ENCODE assay signal across 12 cellular contexts in the genomic region with DNA sequence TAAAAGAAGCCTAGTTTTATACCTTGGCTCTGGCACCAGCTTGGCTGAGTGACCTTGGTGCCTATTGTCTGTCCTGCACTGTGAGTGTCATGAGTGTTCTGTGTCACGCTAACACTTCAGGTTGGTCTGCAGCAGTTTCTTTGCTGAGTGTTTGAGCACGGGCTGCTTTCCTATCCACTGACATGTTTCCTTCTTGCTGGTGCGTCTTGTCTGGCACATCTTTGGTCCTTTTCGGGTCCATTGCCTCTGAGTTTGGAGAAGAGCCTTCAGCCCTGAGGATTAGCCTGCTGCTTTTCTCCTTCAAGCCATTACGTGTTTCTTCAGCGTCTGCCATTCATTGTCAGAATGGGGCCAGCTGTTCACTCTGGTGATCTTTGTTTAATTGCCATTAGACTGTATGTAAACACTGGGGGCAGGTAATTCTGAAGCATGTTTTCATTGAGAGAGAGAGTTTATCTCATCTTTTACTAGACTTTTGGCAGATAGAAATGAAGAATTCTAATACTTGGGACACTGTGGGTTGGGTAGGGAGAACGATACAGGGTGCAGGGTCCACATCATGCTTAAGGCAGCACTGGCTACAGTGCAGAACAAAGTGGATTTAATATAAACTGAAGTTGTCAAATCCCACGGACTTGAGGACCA. TPM values are rescaled to one million over a fixed set of nuclear protein-coding genes. Genes with fewer than 3 reads are reported as not detected.
DNase-seq lines count a peak whose midpoint lies in the region; ATAC-seq and TF ChIP-seq lines count a peak whose summit lies in the region.
"Had no signal": no experiment of that assay in that cellular context is flagged by ENCODE, and none has a peak within 500 bp of the region (broad histone marks: within the 10 kb centered on the region; RNA-seq: fewer than 3 reads in every experiment).

No MANE protein-coding gene starts in this region.

- H3K79me2 ChIP-seq in hepatocyte, result no peaks in the 10 kb centered on the region

- H3K9ac ChIP-seq in stomach smooth muscle (ENCODE audit: low read length in 2 of 2), result no peak overlapping the region

- peak overlapping the region; percentile 70 for H3K27ac ChIP-seq in VCaP
- H3K27ac ChIP-seq in hepatocyte, result peak overlapping the region; percentile 58
- no peak overlapping the region for H3K27ac ChIP-seq in stomach smooth muscle (ENCODE audit: low read length)

- TF ChIP-seq CTCF in VCaP (conservative IDR thresholded peaks at IDR 0.05) (no peak), hepatocyte (IDR thresholded peaks at IDR 0.05; ENCODE audit: poor library complexity) (no peak)

- ATAC-seq in T-helper 17 cell, result no peak
- ATAC-seq in GM21447 (IDR thresholded peaks at IDR 0.05; ENCODE audit: unreplicated experiment), result no peak
- no peak for ATAC-seq in GM21737 (IDR thresholded peaks at IDR 0.05; ENCODE audit: unreplicated experiment)
- no peak for ATAC-seq in HG02852 (IDR thresholded peaks at IDR 0.05; ENCODE audit: unreplicated experiment)

- peaks cover 2% of the 10 kb centered on the region for H3K4me1 Mint-ChIP-seq in T-helper 17 cell
- H3K4me1 Mint-ChIP-seq: activated CD4-positive, alpha-beta T cell treated with anti-CD3 and anti-CD28 coated beads, Interleukin-2, amount 10 ng/mL, durations not matched to agents 7 days and 5 days had no signal

- H3K9me2 ChIP-seq in hepatocyte (replicated peaks; ENCODE audit: insufficient read depth), result no peaks in the 10 kb centered on the region

- H3K36me3 Mint-ChIP-seq in T-helper 17 cell (ENCODE audit: low read depth), result peaks cover 3% of the 10 kb centered on the region

- H3K4me3 ChIP-seq in hepatocyte (no peak overlapping the region), stomach smooth muscle (ENCODE audit: low read length in 2 of 2) (peak overlapping the region; percentile 24 to 63)

- WGBS in hepatocyte (ENCODE audit: low lambda C conversion rate, missing lambda C conversion rate), result 32% methylated on average over 8 of the region's 8 CpGs

- no peaks in the 10 kb centered on the region for H4K20me1 ChIP-seq in hepatocyte (ENCODE audit: insufficient read depth, poor library complexity, severe bottlenecking)

- no peak overlapping the region for H3K4me3 Mint-ChIP-seq in T-helper 17 cell
- H3K4me3 Mint-ChIP-seq: activated CD4-positive, alpha-beta T cell treated with anti-CD3 and anti-CD28 coated beads, Interleukin-2, amount 10 ng/mL, durations not matched to agents 7 days and 5 days; memory B cell had no signal

- peak overlapping the region; percentile 67 for H3K4me2 ChIP-seq in hepatocyte

- H3K9me3 ChIP-seq in hepatocyte (ENCODE audit: low read depth) (no peaks in the 10 kb centered on the region), stomach smooth muscle (ENCODE audit: control insufficient read depth in 2 of 2, low read length in 2 of 2) (no peaks in the 10 kb centered on the region), T-helper 17 cell (ENCODE audit: control insufficient read depth, low read length, poor library complexity, severe bottlenecking) (no peaks in the 10 kb centered on the region)

- H3K27me3 Mint-ChIP-seq in T-helper 17 cell, result no peaks in the 10 kb centered on the region
- H3K27me3 Mint-ChIP-seq: activated CD4-positive, alpha-beta T cell treated with anti-CD3 and anti-CD28 coated beads, Interleukin-2, amount 10 ng/mL, durations not matched to agents 7 days and 5 days; memory B cell had no signal

- H3K4me1 ChIP-seq in hepatocyte (ENCODE audit: insufficient read depth), result peaks cover 21% of the 10 kb centered on the region
- H3K4me1 ChIP-seq in stomach smooth muscle (ENCODE audit: control insufficient read depth, insufficient read depth, low read length), result peaks cover 11% of the 10 kb centered on the region

- H2AFZ ChIP-seq in hepatocyte, result peak overlapping the region; percentile 5

- DNase-seq in NCI-H1417 treated with DMSO at 0.1 percent for 48 hours (lab: John Stamatoyannopoulos, UW) (peak; percentile 69), hepatocyte (ENCODE audit: low spot score) (peak; percentile 29), T-helper 17 cell (no peak)
- DNase-seq: activated CD4-positive, alpha-beta T cell treated with anti-CD3 and anti-CD28 coated beads, Interleukin-2, amount 10 ng/mL, durations not matched to agents 7 days and 5 days; cortex of kidney; NCI-H1436 had no signal

- H3K27ac Mint-ChIP-seq in T-helper 17 cell, result no peak overlapping the region
- H3K27ac Mint-ChIP-seq: activated CD4-positive, alpha-beta T cell treated with anti-CD3 and anti-CD28 coated beads, Interleukin-2, amount 10 ng/mL, durations not matched to agents 7 days and 5 days; memory B cell had no signal

- H3K36me3 ChIP-seq in hepatocyte (replicated peaks; ENCODE audit: insufficient read depth, low read depth), result no peaks in the 10 kb centered on the region
- no peaks in the 10 kb centered on the region for H3K36me3 ChIP-seq in stomach smooth muscle (ENCODE audit: control insufficient read depth in 2 of 2, insufficient read depth in 2 of 2, low read length in 2 of 2)

- H3K27me3 ChIP-seq in hepatocyte, result no peaks in the 10 kb centered on the region
- H3K27me3 ChIP-seq in stomach smooth muscle (ENCODE audit: control insufficient read depth in 1 of 2, insufficient read depth in 2 of 2, low read length in 2 of 2), result no peaks in the 10 kb centered on the region

RNA-seq across cellular contexts. Expression of a gene that starts 55.5 kb away (rescaled TPM):
- 55.5 and 63.5 TPM in 2 replicates for total RNA-seq in hepatocyte
- polyA plus RNA-seq in hepatocyte, result 32.1 and 33.3 TPM in 2 replicates
- 10 to 100 TPM; 12.6 to 15.6 TPM for total RNA-seq in T-helper 17 cell

RNA-seq across cellular contexts. Expression of a gene that starts 57.4 kb away (rescaled TPM):
- total RNA-seq in hepatocyte (33.2 and 46.3 TPM in 2 replicates), T-helper 17 cell (under 1 TPM in 1 of 2 donors, not detected in 1; 0.30 TPM)
- 31.3 and 40.4 TPM in 2 replicates for polyA plus RNA-seq in hepatocyte

Comparison
In these comparisons a context has a peak if more than half of its experiments do, and no peak if none do; other contexts are left out.
1. DNase-seq: peak in NCI-H1417 treated with DMSO at 0.1 percent for 48 hours (single experiment) and hepatocyte (single experiment); none in T-helper 17 cell (0 of 3).
2. RNA of a gene that starts 57.4 kb away (total RNA-seq): 33.2 to 46.3 TPM in hepatocyte; 0.30 TPM in T-helper 17 cell; every median in the first group is over 10 times any median in the second.